In the genomic region with DNA sequence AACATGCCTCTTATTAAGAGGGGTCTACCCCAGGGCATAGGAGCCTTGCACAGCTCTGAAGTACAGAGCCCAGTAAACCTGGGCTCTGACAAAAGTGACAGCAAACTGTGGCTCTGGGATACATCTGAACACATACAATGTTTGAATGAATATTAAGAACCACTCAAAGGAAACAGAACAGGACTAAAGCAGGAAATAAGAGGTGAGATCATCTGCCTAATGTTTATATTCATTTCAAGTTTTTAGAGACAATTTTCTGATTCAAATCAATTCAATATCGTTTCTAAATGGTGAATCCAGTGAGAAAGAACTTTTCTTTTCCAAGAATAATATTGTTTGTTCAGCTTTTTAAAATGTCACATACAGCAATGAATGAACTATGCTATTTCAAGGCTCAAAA, we compare ENCODE assay signal across 32 cellular contexts.
"Had no signal": no experiment of that assay in that cellular context is flagged by ENCODE, and none has a peak within 500 bp of the region (broad histone marks: within the 10 kb centered on the region; RNA-seq: fewer than 3 reads in every experiment).

No MANE protein-coding gene starts in this region.

- H3K36me3 Mint-ChIP-seq: activated naive CD8-positive, alpha-beta T cell treated with anti-CD3 and anti-CD28 coated beads, Interleukin-2, amount 10 ng/mL, durations not matched to agents 7 days and 5 days; brain; stimulated activated effector memory CD8-positive, alpha-beta T cell treated with anti-CD3 and anti-CD28 coated beads, Interleukin-12 subunit alpha, Interleukin-12 subunit beta, amount 100 ng/mL, for 72 hours had no signal

- H3K9me3 Mint-ChIP-seq: activated naive CD4-positive, alpha-beta T cell treated with anti-CD3 and anti-CD28 coated beads for 36 hours; activated naive CD8-positive, alpha-beta T cell treated with anti-CD3 and anti-CD28 coated beads, Interleukin-2, amount 10 ng/mL, durations not matched to agents 7 days and 5 days; activated T-helper 1 cell treated with anti-CD3 and anti-CD28 coated beads, Interleukin-12 subunit alpha, Interleukin-12 subunit beta, Interleukin-2, Interleukin-4 antibody, amounts not matched to agents 30 ng/mL and 10 ng/mL and 1 ng/mL, durations not matched to agents 14 hours and 24 hours and 36 hours; nephron; stimulated activated effector memory CD8-positive, alpha-beta T cell treated with anti-CD3 and anti-CD28 coated beads, Interleukin-12 subunit alpha, Interleukin-12 subunit beta, amount 100 ng/mL, for 72 hours; stimulated activated naive CD8-positive, alpha-beta T cell treated with anti-CD3 and anti-CD28 coated beads, Interleukin-15, Interleukin-2, amounts not matched to agents 100 ng/mL and 50 ng/mL, for 24 hours had no signal

- H3K4me1 ChIP-seq: ascending aorta, left lung, lower lobe of right lung, pancreas, prostate gland, uterus had no signal

- H3K27ac Mint-ChIP-seq: activated naive CD4-positive, alpha-beta T cell treated with anti-CD3 and anti-CD28 coated beads for 36 hours; activated naive CD8-positive, alpha-beta T cell treated with anti-CD3 and anti-CD28 coated beads, Interleukin-2, amount 10 ng/mL, durations not matched to agents 7 days and 5 days; activated T-helper 1 cell treated with anti-CD3 and anti-CD28 coated beads, Interleukin-12 subunit alpha, Interleukin-12 subunit beta, Interleukin-2, Interleukin-4 antibody, amounts not matched to agents 30 ng/mL and 10 ng/mL and 1 ng/mL, durations not matched to agents 14 hours and 24 hours and 36 hours; brain; nephron; stimulated activated effector memory CD8-positive, alpha-beta T cell treated with anti-CD3 and anti-CD28 coated beads, Interleukin-12 subunit alpha, Interleukin-12 subunit beta, amount 100 ng/mL, for 72 hours; stimulated activated naive CD8-positive, alpha-beta T cell treated with anti-CD3 and anti-CD28 coated beads, Interleukin-15, Interleukin-2, amounts not matched to agents 100 ng/mL and 50 ng/mL, for 24 hours had no signal

- H3K4me1 Mint-ChIP-seq: activated naive CD8-positive, alpha-beta T cell treated with anti-CD3 and anti-CD28 coated beads, Interleukin-2, amount 10 ng/mL, durations not matched to agents 7 days and 5 days; brain; stimulated activated effector memory CD8-positive, alpha-beta T cell treated with anti-CD3 and anti-CD28 coated beads, Interleukin-12 subunit alpha, Interleukin-12 subunit beta, amount 100 ng/mL, for 72 hours had no signal

- H3K9me3 ChIP-seq: ascending aorta, left lung, lower lobe of right lung, mucosa of descending colon, neutrophil, pancreas, prostate gland, thoracic aorta, uterus had no signal

- DNase-seq: activated CD4-positive, alpha-beta T cell treated with anti-CD3 and anti-CD28 coated beads for 48 hours; activated CD4-positive, alpha-beta T cell treated with anti-CD3 and anti-CD28 coated beads, Interleukin-2, amount 50 U/mL, for 48 hours; activated CD8-positive, alpha-beta memory T cell treated with anti-CD3 and anti-CD28 coated beads, Interleukin-2, amount 50 U/mL, for 4 hours; activated effector memory CD4-positive, alpha-beta T cell treated with anti-CD3 and anti-CD28 coated beads, Interleukin-2, amount 50 U/mL, for 16 hours; activated naive CD4-positive, alpha-beta T cell treated with anti-CD3 and anti-CD28 coated beads for 36 hours; activated naive CD8-positive, alpha-beta T cell treated with anti-CD3 and anti-CD28 coated beads, Interleukin-2, amount 10 ng/mL, durations not matched to agents 7 days and 5 days; activated T-cell treated with anti-CD3 and anti-CD28 coated beads, Interleukin-2, amount 50 U/mL, for 1 hour; cortex of kidney; effector CD4-positive, alpha-beta T cell; left lung; lower lobe of right lung; mesendoderm; mucosa of descending colon; pancreas; retina; small intestine; stimulated activated CD4-positive, alpha-beta T cell treated with anti-CD3 and anti-CD28 coated beads, Interleukin-4, amount 100 ng/mL, for 24 hours; T1000; uterus; WERI-Rb-1 had no signal

- H3K27me3 ChIP-seq: ascending aorta, cardiac muscle cell, left lung, neutrophil, pancreas, uterus had no signal

- H3K36me3 ChIP-seq: ascending aorta, cardiac muscle cell, left lung, lower lobe of right lung, neutrophil, pancreas, prostate gland, thoracic aorta, uterus, WERI-Rb-1 had no signal

- H3K4me3 Mint-ChIP-seq: activated naive CD4-positive, alpha-beta T cell treated with anti-CD3 and anti-CD28 coated beads for 36 hours; activated naive CD8-positive, alpha-beta T cell treated with anti-CD3 and anti-CD28 coated beads, Interleukin-2, amount 10 ng/mL, durations not matched to agents 7 days and 5 days; activated T-helper 1 cell treated with anti-CD3 and anti-CD28 coated beads, Interleukin-12 subunit alpha, Interleukin-12 subunit beta, Interleukin-2, Interleukin-4 antibody, amounts not matched to agents 30 ng/mL and 10 ng/mL and 1 ng/mL, durations not matched to agents 14 hours and 24 hours and 36 hours; brain; nephron; stimulated activated effector memory CD8-positive, alpha-beta T cell treated with anti-CD3 and anti-CD28 coated beads, Interleukin-12 subunit alpha, Interleukin-12 subunit beta, amount 100 ng/mL, for 72 hours; stimulated activated naive CD8-positive, alpha-beta T cell treated with anti-CD3 and anti-CD28 coated beads, Interleukin-15, Interleukin-2, amounts not matched to agents 100 ng/mL and 50 ng/mL, for 24 hours had no signal

- H3K27me3 Mint-ChIP-seq: brain; stimulated activated naive CD8-positive, alpha-beta T cell treated with anti-CD3 and anti-CD28 coated beads, Interleukin-15, Interleukin-2, amounts not matched to agents 100 ng/mL and 50 ng/mL, for 24 hours had no signal

- ATAC-seq: activated CD4-positive, CD25-positive, alpha-beta regulatory T cell treated with anti-CD3 and anti-CD28 coated beads, Interleukin-2, amount 50 U/mL, for 24 hours; left lung; lower lobe of right lung; mucosa of descending colon; pancreas; sciatic nerve; stimulated activated effector memory CD8-positive, alpha-beta T cell treated with anti-CD3 and anti-CD28 coated beads, Interleukin-12 subunit alpha, Interleukin-12 subunit beta, amount 100 ng/mL, for 72 hours had no signal

- H3K4me3 ChIP-seq: ascending aorta, cardiac muscle cell, left lung, lower lobe of right lung, mucosa of descending colon, pancreas, prostate gland, thoracic aorta, uterus had no signal

- H3K27ac ChIP-seq: ascending aorta, cardiac muscle cell, left lung, lower lobe of right lung, neutrophil, pancreas, prostate gland, thoracic aorta, uterus, WERI-Rb-1 had no signal
